Comparison of ENCODE assay signal across 8 cellular contexts in the genomic region with DNA sequence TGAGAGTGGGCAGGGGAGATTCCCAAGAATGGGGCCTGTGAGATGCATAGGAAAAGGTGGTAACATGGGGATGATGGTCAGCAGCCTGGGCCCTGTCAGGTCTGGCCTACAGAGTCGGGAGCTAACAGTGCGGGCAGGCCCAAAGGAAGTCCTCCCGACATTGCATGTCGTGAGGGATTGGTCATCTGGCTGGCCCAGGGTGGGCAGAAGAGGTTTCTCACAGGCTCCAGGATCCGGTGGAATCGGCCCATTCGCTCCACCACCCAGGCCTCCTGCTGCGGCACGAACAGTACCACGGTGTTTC. TPM values are rescaled to one million over a fixed set of nuclear protein-coding genes. Genes with fewer than 3 reads are reported as not detected.
DNase-seq lines count a peak whose midpoint lies in the region; ATAC-seq and TF ChIP-seq lines count a peak whose summit lies in the region.

No MANE protein-coding gene starts in this region.

- H2AFZ ChIP-seq in Loucy (ENCODE audit: low read length), result peak overlapping the region; percentile 87; the same call in 1 of the 2 replicates

- peaks cover 22% of the 10 kb centered on the region for H3K4me1 ChIP-seq in Loucy (ENCODE audit: insufficient read depth, low read length, poor library complexity, severe bottlenecking)

- H3K27me3 ChIP-seq in Loucy (ENCODE audit: insufficient read depth, low read length, poor library complexity, severe bottlenecking), result no peaks in the 10 kb centered on the region
- no peaks in the 10 kb centered on the region for H3K27me3 ChIP-seq in dorsolateral prefrontal cortex

- peaks cover 5% of the 10 kb centered on the region; the same call in 1 of the 2 replicates for H3K36me3 ChIP-seq in Loucy (ENCODE audit: insufficient read depth, low read length)

- peaks cover 27 to 36% (median 32%) of the 10 kb centered on the region in 3 donors for H3K4me1 Mint-ChIP-seq in naive B cell

- H3K9me3 Mint-ChIP-seq in naive B cell, result no peaks in the 10 kb centered on the region

- TF ChIP-seq CTCF in Loucy (conservative IDR thresholded peaks at IDR 0.05; ENCODE audit: low read length) (no peak), dorsolateral prefrontal cortex (IDR thresholded peaks at IDR 0.05 in 54 of 56, conservative IDR thresholded peaks at IDR 0.05 in 2 of 56; ENCODE audit: low read depth in 1 of 56, partially characterized antibody in 56 of 56) (no peak)

- H3K27ac Mint-ChIP-seq in naive B cell, result peak overlapping the region in 5 of 6 donors; percentile 94 to 100 (median 98)

- H3K4me3 ChIP-seq in Loucy (ENCODE audit: low read length, poor library complexity, severe bottlenecking) (peak overlapping the region; percentile 94), dorsolateral prefrontal cortex (peak overlapping the region; percentile 53 to 98 (median 83))

- peak in 2 of 10 donors; percentile 12 to 29 for DNase-seq in dorsolateral prefrontal cortex
- no peak for DNase-seq in naive B cell
- DNase-seq in NCI-H128 (lab: John Stamatoyannopoulos, UW; ENCODE audit: unreplicated experiment), result no peak
- no peak for DNase-seq in NCI-H1436 treated with DMSO at 0.1 percent for 48 hours (lab: John Stamatoyannopoulos, UW)
- no peak for DNase-seq in NCI-H526 treated with DMSO at 0.1 percent for 48 hours (lab: John Stamatoyannopoulos, UW)

- H3K27me3 Mint-ChIP-seq in naive B cell, result no peaks in the 10 kb centered on the region

- ATAC-seq in GM18909 (IDR thresholded peaks at IDR 0.05; ENCODE audit: poor library complexity, unreplicated experiment) (peak; percentile 7), naive B cell (ENCODE audit: low read depth in 2 of 2) (no peak), GM21423 (IDR thresholded peaks at IDR 0.05; ENCODE audit: unreplicated experiment) (no peak)

- peak overlapping the region in 55 of 59 donors; percentile 50 to 97 (median 85) for H3K27ac ChIP-seq in dorsolateral prefrontal cortex

- peaks cover 21% of the 10 kb centered on the region for H3K79me2 ChIP-seq in Loucy (ENCODE audit: insufficient read depth, low read length)

- H3K9me3 ChIP-seq in Loucy (ENCODE audit: insufficient read depth, low read depth, low read length), result no peaks in the 10 kb centered on the region

- H4K20me1 ChIP-seq in Loucy (ENCODE audit: insufficient read depth, low read length, poor library complexity, severe bottlenecking), result no peaks in the 10 kb centered on the region

- H3F3A ChIP-seq in Loucy (ENCODE audit: low read depth), result 0 out of 2 replicates have a peak, but pooled peaks cover 4% of the 10 kb centered on the region

- H3K9ac ChIP-seq in Loucy (ENCODE audit: low read depth, low read length, poor library complexity, severe bottlenecking), result peak overlapping the region; percentile 94

- H3K4me3 Mint-ChIP-seq in naive B cell, result peak overlapping the region; percentile 85 to 98 (median 92)

- no peaks in the 10 kb centered on the region for H3K9me2 ChIP-seq in Loucy (replicated peaks; ENCODE audit: low read depth, low read length)

- H3K36me3 Mint-ChIP-seq in naive B cell, result peaks cover 7 to 12% of the 10 kb centered on the region in 2 donors

- intact Hi-C loops in dorsolateral prefrontal cortex (cut with DNase I), result loop anchor here in 1 of 2 donors (2.0 to 5.0 kb wide), 3 partner anchors 30 to 710 kb away; partner anchors contain the start of genes SPAG8 and VCP

- peak overlapping the region; percentile 94 for H3K4me2 ChIP-seq in Loucy (ENCODE audit: low read depth, low read length, poor library complexity, severe bottlenecking)

RNA-seq across cellular contexts. Expression of gene STOML2, which starts 0.5 kb away (rescaled TPM):
- 10 to 100 TPM; 36.9 to 78.5 (median 61.0) TPM for total RNA-seq in dorsolateral prefrontal cortex
- 100 to 1,000 TPM in 3 of 6 donors, 10 to 100 TPM in 3; 82.9 to 215 (median 95.8) TPM for polyA plus RNA-seq in naive B cell (ENCODE audit: low read depth in 6 of 6)

RNA-seq across cellular contexts. Expression of gene PIGO, which starts 6.0 kb away (rescaled TPM):
- total RNA-seq in dorsolateral prefrontal cortex, result 10 to 100 TPM; 14.1 to 39.9 (median 22.4) TPM
- polyA plus RNA-seq in naive B cell (ENCODE audit: low read depth in 6 of 6), result 10 to 100 TPM; 24.8 to 31.4 (median 26.9) TPM

RNA-seq across cellular contexts. Expression of gene ATOSB, which starts 13.2 kb away (rescaled TPM):
- total RNA-seq in dorsolateral prefrontal cortex, result 10 to 100 TPM; 14.2 to 30.2 (median 22.4) TPM
- polyA plus RNA-seq in naive B cell (ENCODE audit: low read depth in 6 of 6), result 1 to 10 TPM in 3 of 6 donors, under 1 TPM in 3; 0.10 to 1.6 (median 0.99) TPM

RNA-seq across cellular contexts. Expression of gene FANCG, which starts 22.7 kb away (rescaled TPM):
- 10 to 100 TPM; 12.2 to 38.6 (median 22.1) TPM for total RNA-seq in dorsolateral prefrontal cortex
- polyA plus RNA-seq in naive B cell (ENCODE audit: low read depth in 6 of 6), result 10 to 100 TPM in 3 of 6 donors, 1 to 10 TPM in 3; 1.8 to 12.1 (median 10.5) TPM

RNA-seq across cellular contexts. Expression of gene VCP, which starts 30.0 kb away (rescaled TPM):
- total RNA-seq in dorsolateral prefrontal cortex, result 100 to 1,000 TPM in 119 of 120 experiments, 10 to 100 TPM in 1; 96.2 to 199 (median 161) TPM
- polyA plus RNA-seq in naive B cell (ENCODE audit: low read depth in 6 of 6), result 100 to 1,000 TPM; 111 to 159 (median 135) TPM
